9 cellular contexts compared by ENCODE assay signal in the genomic region with DNA sequence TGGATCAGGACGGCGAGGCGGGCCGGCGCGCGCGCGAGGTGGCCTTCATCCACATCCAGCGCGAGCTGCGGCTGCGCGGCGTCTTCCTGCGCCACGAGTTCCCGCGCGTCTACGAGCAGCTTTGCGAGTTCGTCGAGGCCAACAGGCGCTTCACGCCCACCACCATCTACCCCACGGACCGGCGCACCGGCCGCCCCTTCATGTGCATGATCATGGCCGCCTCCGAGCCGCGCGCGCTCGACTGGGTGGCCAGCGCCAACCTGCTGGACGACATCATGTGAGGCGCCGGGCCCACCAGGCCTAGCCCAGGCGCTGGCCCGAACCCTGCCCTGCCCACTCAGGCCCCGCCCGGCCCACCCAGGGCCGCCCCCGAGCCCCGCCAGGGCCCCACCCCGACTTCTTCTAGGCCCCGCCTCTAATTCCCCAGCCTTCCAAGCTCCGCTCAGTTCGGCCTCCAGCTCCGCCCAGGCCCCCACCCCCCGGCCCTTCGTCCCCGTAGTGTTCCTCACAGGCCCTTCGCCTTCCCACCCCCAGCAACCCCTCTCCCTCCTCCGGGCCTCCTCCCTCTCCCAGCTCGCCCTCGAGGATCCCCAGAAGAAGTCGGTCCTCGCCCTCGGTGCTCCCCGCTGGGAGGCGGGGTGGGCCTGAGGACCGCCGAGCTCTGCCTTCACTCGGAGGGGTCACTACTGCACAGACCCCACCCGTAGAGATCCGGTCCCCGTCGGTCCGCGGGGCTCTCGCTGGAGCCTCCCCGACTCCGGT. TPM values are rescaled to one million over a fixed set of nuclear protein-coding genes. Genes with fewer than 3 reads are reported as not detected.
DNase-seq lines count a peak whose midpoint lies in the region; FAIRE-seq and TF ChIP-seq lines count a peak whose summit lies in the region.
"Had no signal": no experiment of that assay in that cellular context is flagged by ENCODE, and none has a peak within 500 bp of the region (broad histone marks: within the 10 kb centered on the region; RNA-seq: fewer than 3 reads in every experiment).

No MANE protein-coding gene starts in this region.

- H3K27ac ChIP-seq in temporal lobe (ENCODE audit: low read depth, low read length): peak overlapping the region; percentile 76

- H3K36me3 ChIP-seq in bronchial epithelial cell (ENCODE audit: control insufficient read depth, insufficient read depth, low read length) (peaks cover 10% of the 10 kb centered on the region), kidney epithelial cell (ENCODE audit: control insufficient read depth, insufficient read depth, low read length) (peaks cover 2% of the 10 kb centered on the region)

- FAIRE-seq in bronchial epithelial cell (lab: Jason Lieb, UNC): no peak
- FAIRE-seq: colon had no signal

- TF ChIP-seq CTCF in bronchial epithelial cell (IDR thresholded peaks at IDR 0.05; ENCODE audit: insufficient read depth, low read length, severe bottlenecking) (no peak), kidney epithelial cell (IDR thresholded peaks at IDR 0.05; ENCODE audit: insufficient read depth, low read length, poor library complexity, severe bottlenecking) (no peak)

- DNase-seq in NCI-H510A treated with DMSO at 0.1 percent for 48 hours (lab: John Stamatoyannopoulos, UW): peak; percentile 47
- no peak for DNase-seq in NCI-H510A (lab: John Stamatoyannopoulos, UW)
- peak; percentile 33 for DNase-seq in NOMO-1 treated with dmso at 0.1 percent for 144 hours (lab: John Stamatoyannopoulos, UW; ENCODE audit: unreplicated experiment)
- DNase-seq in bronchial epithelial cell (ENCODE audit: low read depth): peak; percentile 44
- DNase-seq in kidney epithelial cell (ENCODE audit: low read depth): no peak
- no peak for DNase-seq in medulla oblongata (ENCODE audit: extremely low spot score)
- DNase-seq in stimulated activated CD4-positive, alpha-beta T cell treated with anti-CD3 and anti-CD28 coated beads, Interleukin-4, amount 100 ng/mL, for 4 hours: no peak

- H3K27me3 ChIP-seq in bronchial epithelial cell (ENCODE audit: control insufficient read depth, insufficient read depth, low read length): peaks cover 7% of the 10 kb centered on the region
- H3K27me3 ChIP-seq in kidney epithelial cell (ENCODE audit: control insufficient read depth, insufficient read depth, low read length): peaks cover 40% of the 10 kb centered on the region

- peak overlapping the region; percentile 80 for H3K4me3 ChIP-seq in bronchial epithelial cell (ENCODE audit: low read depth, low read length)
- peak overlapping the region; percentile 55 for H3K4me3 ChIP-seq in kidney epithelial cell (ENCODE audit: low read depth, low read length)

RNA-seq across cellular contexts. Expression of gene PHPT1, which starts 2.0 kb away (rescaled TPM):
- total RNA-seq in bronchial epithelial cell (57.9 and 124 TPM in 2 replicates), kidney epithelial cell (124 and 129 TPM in 2 replicates), temporal lobe (45.7 TPM)

RNA-seq across cellular contexts. Expression of gene MAMDC4, which starts 4.9 kb away (rescaled TPM):
- 1.1 and 1.5 TPM in 2 replicates for total RNA-seq in bronchial epithelial cell
- 3.7 and 6.4 TPM in 2 replicates for total RNA-seq in kidney epithelial cell
- 7.1 TPM for total RNA-seq in temporal lobe

RNA-seq across cellular contexts. Expression of gene AJM1, which starts 5.0 kb away (rescaled TPM):
- 1.1 and 1.8 TPM in 2 replicates for total RNA-seq in bronchial epithelial cell
- total RNA-seq in kidney epithelial cell: 0.75 and 0.96 TPM in 2 replicates
- total RNA-seq in temporal lobe: 2.5 TPM

RNA-seq across cellular contexts. Expression of gene EDF1, which starts 18.9 kb away (rescaled TPM):
- 486 and 497 TPM in 2 replicates for total RNA-seq in bronchial epithelial cell
- 792 and 948 TPM in 2 replicates for total RNA-seq in kidney epithelial cell
- total RNA-seq in temporal lobe: 116 TPM

RNA-seq across cellular contexts. Expression of gene TRAF2, which starts 39.1 kb away (rescaled TPM):
- total RNA-seq in bronchial epithelial cell (5.3 and 10.1 TPM in 2 replicates), kidney epithelial cell (17.5 and 17.7 TPM in 2 replicates), temporal lobe (7.1 TPM)

Comparison
In these comparisons a context has a peak if more than half of its experiments do, and no peak if none do; other contexts are left out.
1. DNase-seq: peak in NCI-H510A treated with DMSO at 0.1 percent for 48 hours (single experiment), NOMO-1 treated with dmso at 0.1 percent for 144 hours (single experiment) and bronchial epithelial cell (single experiment); none in NCI-H510A (single experiment), kidney epithelial cell (single experiment), medulla oblongata (single experiment) and stimulated activated CD4-positive, alpha-beta T cell treated with anti-CD3 and anti-CD28 coated beads, Interleukin-4, amount 100 ng/mL, for 4 hours (0 of 2).